In genomic region chr10:31954410-31955191, GRCh38 we compare ENCODE assay signal across 37 cellular contexts.
"Had no signal": no experiment of that assay in that cellular context is flagged by ENCODE, and none has a peak within 500 bp of the region (broad histone marks: within the 10 kb centered on the region; RNA-seq: fewer than 3 reads in every experiment).

No MANE protein-coding gene starts in this region.

- FAIRE-seq: astrocyte, TTC549 had no signal

- H3K27ac ChIP-seq: adrenal gland, body of pancreas, brain microvascular endothelial cell, breast epithelium, VCaP had no signal

- ATAC-seq: activated CD8-positive, alpha-beta T cell treated with anti-CD3 and anti-CD28 coated beads for 36 hours; activated naive CD4-positive, alpha-beta T cell treated with anti-CD3 and anti-CD28 coated beads, Interleukin-2, amount 50 U/mL, for 72 hours; activated T-cell treated with anti-CD3 and anti-CD28 coated beads, Interleukin-2, amount 50 U/mL, for 4 hours; activated T-cell treated with anti-CD3 and anti-CD28 coated beads, Interleukin-2, amount 50 U/mL, for 72 hours; activated T-helper 17 cell treated with anti-CD3 and anti-CD28 coated beads, Interleukin-2, amount 50 U/mL, for 72 hours; body of pancreas had no signal

- H3K4me3 ChIP-seq: adrenal gland, body of pancreas, breast epithelium had no signal

- H3K4me1 Mint-ChIP-seq: activated B cell treated with CpG ODN at 0.5 μM for 24 hours; activated T-helper 17 cell treated with anti-CD3 and anti-CD28 coated beads, Interleukin-2, amount 50 U/mL, for 72 hours had no signal

- H3K27me3 Mint-ChIP-seq: activated B cell treated with CpG ODN at 0.5 μM for 24 hours; activated CD4-positive, alpha-beta memory T cell treated with anti-CD3 and anti-CD28 coated beads for 36 hours; activated CD8-positive, alpha-beta T cell treated with anti-CD3 and anti-CD28 coated beads for 36 hours; activated naive CD8-positive, alpha-beta T cell treated with anti-CD3 and anti-CD28 coated beads for 36 hours; activated T-helper 17 cell treated with anti-CD3 and anti-CD28 coated beads, Interleukin-2, amount 50 U/mL, for 72 hours had no signal

- H3K27ac Mint-ChIP-seq: activated B cell treated with CpG ODN at 0.5 μM for 24 hours; activated CD4-positive, alpha-beta memory T cell treated with anti-CD3 and anti-CD28 coated beads for 36 hours; activated CD4-positive, alpha-beta T cell treated with anti-CD3 and anti-CD28 coated beads, Interleukin-2, amount 10 ng/mL, durations not matched to agents 24 days and 14 days; activated CD8-positive, alpha-beta T cell treated with anti-CD3 and anti-CD28 coated beads for 36 hours; activated naive CD4-positive, alpha-beta T cell treated with anti-CD3 and anti-CD28 coated beads for 36 hours; activated naive CD4-positive, alpha-beta T cell treated with anti-CD3 and anti-CD28 coated beads, Interleukin-2, amount 50 U/mL, for 72 hours; activated naive CD8-positive, alpha-beta T cell treated with anti-CD3 and anti-CD28 coated beads for 36 hours; activated T-cell treated with anti-CD3 and anti-CD28 coated beads, Interleukin-2, amount 50 U/mL, for 72 hours; activated T-helper 1 cell treated with anti-CD3 and anti-CD28 coated beads, Interleukin-12 subunit alpha, Interleukin-12 subunit beta, Interleukin-2, Interleukin-4 antibody, amounts not matched to agents 30 ng/mL and 10 ng/mL and 1 ng/mL, durations not matched to agents 14 hours and 24 hours and 36 hours; activated T-helper 17 cell treated with anti-CD3 and anti-CD28 coated beads, Interleukin-2, amount 50 U/mL, for 72 hours; T-helper 1 cell treated with Interleukin-12 subunit alpha and Interleukin-12 subunit beta and Interleukin-4 antibody, amounts not matched to agents 30 μg/mL and 1 μg/mL, for 36 hours; T-helper 2 cell treated with Interferon-gamma antibody and Interleukin-4, amounts not matched to agents 5 μg/mL and 100 μg/mL, for 36 hours had no signal

- H3K9me3 ChIP-seq: body of pancreas, breast epithelium had no signal

- H3K36me3 ChIP-seq: adrenal gland, brain microvascular endothelial cell, breast epithelium had no signal

- H3K4me3 Mint-ChIP-seq: activated B cell treated with CpG ODN at 0.5 μM for 24 hours; activated CD4-positive, alpha-beta memory T cell treated with anti-CD3 and anti-CD28 coated beads for 36 hours; activated CD4-positive, alpha-beta T cell treated with anti-CD3 and anti-CD28 coated beads, Interleukin-2, amount 10 ng/mL, durations not matched to agents 24 days and 14 days; activated CD8-positive, alpha-beta T cell treated with anti-CD3 and anti-CD28 coated beads for 36 hours; activated naive CD4-positive, alpha-beta T cell treated with anti-CD3 and anti-CD28 coated beads for 36 hours; activated naive CD8-positive, alpha-beta T cell treated with anti-CD3 and anti-CD28 coated beads for 36 hours; activated T-cell treated with anti-CD3 and anti-CD28 coated beads, Interleukin-2, amount 50 U/mL, for 4 hours; activated T-cell treated with anti-CD3 and anti-CD28 coated beads, Interleukin-2, amount 50 U/mL, for 72 hours; activated T-helper 1 cell treated with anti-CD3 and anti-CD28 coated beads, Interleukin-12 subunit alpha, Interleukin-12 subunit beta, Interleukin-2, Interleukin-4 antibody, amounts not matched to agents 30 ng/mL and 10 ng/mL and 1 ng/mL, durations not matched to agents 14 hours and 24 hours and 36 hours; activated T-helper 17 cell treated with anti-CD3 and anti-CD28 coated beads, Interleukin-2, amount 50 U/mL, for 72 hours; T-helper 1 cell treated with Interleukin-12 subunit alpha and Interleukin-12 subunit beta and Interleukin-4 antibody, amounts not matched to agents 30 μg/mL and 1 μg/mL, for 36 hours; T-helper 2 cell treated with Interferon-gamma antibody and Interleukin-4, amounts not matched to agents 5 μg/mL and 100 μg/mL, for 36 hours had no signal

- H3K4me1 ChIP-seq: breast epithelium had no signal

- DNase-seq: activated B cell treated with CpG ODN at 0.5 μM for 24 hours; activated CD4-positive, alpha-beta memory T cell treated with anti-CD3 and anti-CD28 coated beads for 36 hours; activated CD4-positive, alpha-beta T cell treated with anti-CD3 and anti-CD28 coated beads for 4 hours; activated CD4-positive, alpha-beta T cell treated with anti-CD3 and anti-CD28 coated beads, Interleukin-2, amount 10 ng/mL, durations not matched to agents 24 days and 14 days; activated CD4-positive, alpha-beta T cell treated with anti-CD3 and anti-CD28 coated beads, Interleukin-2, amount 50 U/mL, for 1 hour; activated CD4-positive, alpha-beta T cell treated with anti-CD3 and anti-CD28 coated beads, Interleukin-2, amount 50 U/mL, for 4 hours; activated CD4-positive, CD25-positive, alpha-beta regulatory T cell treated with anti-CD3 and anti-CD28 coated beads, Interleukin-2, amount 50 U/mL, for 72 hours; activated CD8-positive, alpha-beta memory T cell treated with anti-CD3 and anti-CD28 coated beads, Interleukin-2, amount 50 U/mL, for 4 hours; activated CD8-positive, alpha-beta T cell treated with anti-CD3 and anti-CD28 coated beads for 36 hours; activated effector memory CD4-positive, alpha-beta T cell treated with anti-CD3 and anti-CD28 coated beads, Interleukin-2, amount 50 U/mL, for 16 hours; activated gamma-delta T cell treated with Interleukin-2 at 50 U/mL for 16 hours; activated naive CD4-positive, alpha-beta T cell; activated naive CD4-positive, alpha-beta T cell treated with anti-CD3 and anti-CD28 coated beads for 36 hours; activated naive CD4-positive, alpha-beta T cell treated with anti-CD3 and anti-CD28 coated beads, Interleukin-2, amount 50 U/mL, for 16 hours; activated naive CD8-positive, alpha-beta T cell treated with anti-CD3 and anti-CD28 coated beads for 36 hours; activated T-cell treated with anti-CD3 and anti-CD28 coated beads for 4 hours; activated T-cell treated with anti-CD3 and anti-CD28 coated beads, Interleukin-2, amount 50 U/mL, for 1 hour; activated T-cell treated with anti-CD3 and anti-CD28 coated beads, Interleukin-2, amount 50 U/mL, for 4 hours; activated T-cell treated with anti-CD3 and anti-CD28 coated beads, Interleukin-2, amount 50 U/mL, for 72 hours; adrenal gland; amniotic stem cell; aorta; body of pancreas; brain microvascular endothelial cell; central memory CD4-positive, alpha-beta T cell; T-helper 1 cell; T-helper 2 cell; T-helper 9 cell had no signal

- H3K27me3 ChIP-seq: adrenal gland, body of pancreas, brain microvascular endothelial cell, breast epithelium had no signal
